In genomic region chr10:114502071-114502470, GRCh38 we compare ENCODE assay signal across 26 cellular contexts.
DNase-seq lines count a peak whose midpoint lies in the region; ATAC-seq lines count a peak whose summit lies in the region.
"Had no signal": no experiment of that assay in that cellular context is flagged by ENCODE, and none has a peak within 500 bp of the region (broad histone marks: within the 10 kb centered on the region; RNA-seq: fewer than 3 reads in every experiment).

No MANE protein-coding gene starts in this region.

- H3K27me3 Mint-ChIP-seq in activated CD4-positive, alpha-beta T cell treated with anti-CD3 and anti-CD28 coated beads, Interleukin-2, amount 10 ng/mL, durations not matched to agents 24 days and 14 days, result no peaks in the 10 kb centered on the region
- no peaks in the 10 kb centered on the region for H3K27me3 Mint-ChIP-seq in IgD-negative memory B cell
- H3K27me3 Mint-ChIP-seq in activated naive CD8-positive, alpha-beta T cell, result no peaks in the 10 kb centered on the region
- H3K27me3 Mint-ChIP-seq in naive thymus-derived CD8-positive, alpha-beta T cell, result no peaks in the 10 kb centered on the region

- ATAC-seq in naive thymus-derived CD8-positive, alpha-beta T cell, result no peak
- ATAC-seq: activated CD4-positive, CD25-positive, alpha-beta regulatory T cell treated with anti-CD3 and anti-CD28 coated beads, Interleukin-2, amount 50 U/mL, for 24 hours; psoas muscle had no signal

- DNase-seq in activated CD4-positive, alpha-beta T cell treated with anti-CD3 and anti-CD28 coated beads, Interleukin-2, amount 10 ng/mL, durations not matched to agents 24 days and 14 days, result no peak
- DNase-seq in activated CD4-positive, alpha-beta T cell treated with anti-CD3 and anti-CD28 coated beads for 1 hour, result no peak
- DNase-seq in naive thymus-derived CD8-positive, alpha-beta T cell, result no peak
- DNase-seq in activated gamma-delta T cell treated with Interleukin-2 at 50 U/mL for 16 hours (no peak), KBM-7 (no peak), NCI-H1105 treated with DMSO at 0.1 percent for 48 hours (lab: John Stamatoyannopoulos, UW) (no peak)
- DNase-seq: activated CD8-positive, alpha-beta memory T cell treated with anti-CD3 and anti-CD28 coated beads, Interleukin-2, amount 50 U/mL, for 48 hours; AML-193; Caco-2; central memory CD4-positive, alpha-beta T cell; DMS79; GF-D8; glutamatergic neuron; GOT3; KG1; mammary epithelial cell; NCI-H524 treated with DMSO at 0.1 percent for 48 hours; NK-92 treated with Interleukin-12 subunit alpha and Interleukin-12 subunit beta, amount 100 ng/mL, for 24 hours; nucleus accumbens; psoas muscle; SHP77; stimulated activated CD8-positive, alpha-beta memory T cell treated with anti-CD3 and anti-CD28 coated beads, Interleukin-4, amount 100 ng/mL, for 48 hours; transverse colon had no signal

- intact Hi-C loops in activated CD4-positive, alpha-beta T cell treated with anti-CD3 and anti-CD28 coated beads, Interleukin-2, amount 10 ng/mL, durations not matched to agents 24 days and 14 days (cut with micrococcal nuclease), result no loop called here

- peaks cover 59% of the 10 kb centered on the region for H3K4me1 Mint-ChIP-seq in activated CD4-positive, alpha-beta T cell treated with anti-CD3 and anti-CD28 coated beads, Interleukin-2, amount 10 ng/mL, durations not matched to agents 24 days and 14 days
- H3K4me1 Mint-ChIP-seq in IgD-negative memory B cell, result peaks cover 60 to 73% (median 69%) of the 10 kb centered on the region in 3 donors
- peaks cover 91% of the 10 kb centered on the region for H3K4me1 Mint-ChIP-seq in activated naive CD8-positive, alpha-beta T cell (ENCODE audit: low read depth)
- peaks cover 56 to 95% (median 92%) of the 10 kb centered on the region in 4 donors for H3K4me1 Mint-ChIP-seq in naive thymus-derived CD8-positive, alpha-beta T cell

- peaks cover 4% of the 10 kb centered on the region for H3K9me3 Mint-ChIP-seq in activated CD4-positive, alpha-beta T cell treated with anti-CD3 and anti-CD28 coated beads, Interleukin-2, amount 10 ng/mL, durations not matched to agents 24 days and 14 days
- H3K9me3 Mint-ChIP-seq in IgD-negative memory B cell, result no peaks in the 10 kb centered on the region
- no peaks in the 10 kb centered on the region for H3K9me3 Mint-ChIP-seq in activated naive CD8-positive, alpha-beta T cell (ENCODE audit: low read depth)
- no peaks in the 10 kb centered on the region for H3K9me3 Mint-ChIP-seq in naive thymus-derived CD8-positive, alpha-beta T cell

- peak overlapping the region; percentile 13 for H3K27ac Mint-ChIP-seq in activated CD4-positive, alpha-beta T cell treated with anti-CD3 and anti-CD28 coated beads, Interleukin-2, amount 10 ng/mL, durations not matched to agents 24 days and 14 days
- H3K27ac Mint-ChIP-seq in IgD-negative memory B cell, result peak overlapping the region in 2 of 3 donors; percentile 73 to 86
- H3K27ac Mint-ChIP-seq in activated naive CD8-positive, alpha-beta T cell, result peak overlapping the region; percentile 89
- H3K27ac Mint-ChIP-seq in naive thymus-derived CD8-positive, alpha-beta T cell, result peak overlapping the region; percentile 38 to 92 (median 84)

- peaks cover 23% of the 10 kb centered on the region for H3K36me3 Mint-ChIP-seq in activated CD4-positive, alpha-beta T cell treated with anti-CD3 and anti-CD28 coated beads, Interleukin-2, amount 10 ng/mL, durations not matched to agents 24 days and 14 days (ENCODE audit: low read depth)
- H3K36me3 Mint-ChIP-seq in IgD-negative memory B cell, result no peaks in the 10 kb centered on the region
- peaks cover 18% of the 10 kb centered on the region for H3K36me3 Mint-ChIP-seq in activated naive CD8-positive, alpha-beta T cell
- peaks cover 3 to 42% (median 8%) of the 10 kb centered on the region in 3 donors for H3K36me3 Mint-ChIP-seq in naive thymus-derived CD8-positive, alpha-beta T cell

- POLR2A ChIA-PET in naive thymus-derived CD8-positive, alpha-beta T cell (lab: Charles Lee), result interaction anchor here (7.3 kb wide), 1 partner anchor 23 kb away, joined by 85 read pairs; no protein-coding TSS in a partner anchor

- in situ Hi-C loops in KBM-7 (cut with MboI; ENCODE audit: low pct_unique_long_range_greater_than_20kb, low sequenced_read_pairs), result no loop called here

- H3K4me3 Mint-ChIP-seq in activated CD4-positive, alpha-beta T cell treated with anti-CD3 and anti-CD28 coated beads, Interleukin-2, amount 10 ng/mL, durations not matched to agents 24 days and 14 days, result no peak overlapping the region
- H3K4me3 Mint-ChIP-seq in IgD-negative memory B cell, result no peak overlapping the region
- H3K4me3 Mint-ChIP-seq in activated naive CD8-positive, alpha-beta T cell, result peak overlapping the region; percentile 40
- H3K4me3 Mint-ChIP-seq in naive thymus-derived CD8-positive, alpha-beta T cell, result peak overlapping the region in 9 of 10 donors; percentile 32 to 78 (median 61)

Comparison
In these comparisons a context has a peak if more than half of its experiments do, and no peak if none do; other contexts are left out.
1. H3K27ac Mint-ChIP-seq: peak in every context shown above with its lines; median percentile 89 in activated naive CD8-positive, alpha-beta T cell; 84 in naive thymus-derived CD8-positive, alpha-beta T cell; 80 in IgD-negative memory B cell; 13 in activated CD4-positive, alpha-beta T cell treated with anti-CD3 and anti-CD28 coated beads, Interleukin-2, amount 10 ng/mL, durations not matched to agents 24 days and 14 days.
2. H3K4me3 Mint-ChIP-seq: peak in activated naive CD8-positive, alpha-beta T cell (single experiment) and naive thymus-derived CD8-positive, alpha-beta T cell (9 of 10); none in activated CD4-positive, alpha-beta T cell treated with anti-CD3 and anti-CD28 coated beads, Interleukin-2, amount 10 ng/mL, durations not matched to agents 24 days and 14 days (single experiment) and IgD-negative memory B cell (0 of 4).